Comparison of ENCODE assay signal across 8 cellular contexts in the genomic region with DNA sequence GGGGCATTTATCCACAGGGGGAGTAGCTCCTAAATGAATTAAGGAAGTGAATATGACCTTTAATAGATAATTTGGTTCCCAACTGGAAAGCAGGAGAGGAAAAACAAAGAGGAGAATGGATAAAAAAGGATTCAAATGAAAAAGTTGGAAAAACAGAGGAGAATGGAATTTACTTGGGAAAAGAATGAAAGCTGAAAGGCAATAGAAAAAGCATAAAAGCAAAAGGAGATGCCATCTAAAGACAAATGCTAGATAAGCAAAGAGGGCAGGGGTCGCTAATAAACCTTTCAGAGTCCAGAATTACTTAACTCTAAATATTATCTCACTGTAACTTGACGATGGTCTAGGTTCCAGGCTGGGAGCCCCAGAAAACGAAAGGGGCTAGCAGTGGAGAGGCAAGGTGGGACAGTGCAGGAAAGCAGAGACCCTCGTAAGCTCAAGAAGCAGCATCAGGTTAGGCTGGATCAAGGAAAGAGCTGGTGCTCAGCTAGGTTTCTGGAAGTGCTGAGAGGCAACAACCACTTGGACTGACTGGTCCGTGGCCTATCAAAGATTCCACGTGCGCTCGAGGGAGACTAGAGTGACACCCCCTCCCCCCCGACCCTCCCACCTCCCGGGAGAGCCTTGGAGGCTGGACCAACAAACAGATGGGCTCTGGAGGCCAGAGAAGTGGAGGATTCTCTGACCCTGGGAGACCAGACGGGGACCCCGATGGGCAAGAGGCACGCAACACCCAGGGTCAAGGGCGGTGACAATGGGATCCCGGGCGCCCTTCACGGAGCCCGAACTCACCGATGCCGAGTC. TPM values are rescaled to one million over a fixed set of nuclear protein-coding genes. Genes with fewer than 3 reads are reported as not detected.
A peak's percentile ranks its signal among the peaks of the same experiment; 100 is the strongest.
DNase-seq lines count a peak whose midpoint lies in the region; ATAC-seq and TF ChIP-seq lines count a peak whose summit lies in the region.

No MANE protein-coding gene starts in this region.

- no peaks in the 10 kb centered on the region for H4K20me1 ChIP-seq in fibroblast of lung (ENCODE audit: control insufficient read depth, extremely low read depth, insufficient read depth, low read length)

- H3K4me1 ChIP-seq in SJSA1 (replicated peaks) (peaks cover 10% of the 10 kb centered on the region), fibroblast of lung (ENCODE audit: control insufficient read depth, extremely low read depth, insufficient read depth, low read length) (no peaks in the 10 kb centered on the region)

- no peaks in the 10 kb centered on the region for H3K79me2 ChIP-seq in fibroblast of lung (ENCODE audit: control insufficient read depth, insufficient read depth, low read length)

- H3K4me3 ChIP-seq in SJSA1 = peak overlapping the region; percentile 72
- peak overlapping the region; percentile 44 to 76 (median 62) for H3K4me3 ChIP-seq in fibroblast of lung (replicated peaks in 1 of 4; ENCODE audit: control extremely low read depth in 1 of 4, insufficient read depth in 1 of 4, low read depth in 3 of 4, low read length in 4 of 4)

- no peak for DNase-seq in activated CD4-positive, alpha-beta T cell treated with anti-CD3 and anti-CD28 coated beads, Interleukin-2, amount 10 ng/mL, durations not matched to agents 24 days and 14 days
- DNase-seq in activated CD4-positive, alpha-beta T cell treated with anti-CD3 and anti-CD28 coated beads, Interleukin-2, amount 50 U/mL, for 1 hour = no peak
- DNase-seq in SJSA1 (ENCODE audit: low read depth in 1 of 2, low spot score in 2 of 2) = no peak
- peak; percentile 3 to 7 for DNase-seq in fibroblast of lung (ENCODE audit: low read depth in 2 of 2)
- no peak for DNase-seq in progenitor cell of endocrine pancreas (ENCODE audit: low spot score, unreplicated experiment)
- DNase-seq in A172 (ENCODE audit: low spot score) = no peak

- H3K4me2 ChIP-seq in fibroblast of lung (ENCODE audit: extremely low read depth, insufficient read depth, low read length) = peak overlapping the region; percentile 81

- H3K27me3 Mint-ChIP-seq in activated CD4-positive, alpha-beta T cell treated with anti-CD3 and anti-CD28 coated beads, Interleukin-2, amount 10 ng/mL, durations not matched to agents 24 days and 14 days = peaks cover 33% of the 10 kb centered on the region
- H3K27me3 Mint-ChIP-seq in progenitor cell of endocrine pancreas = peaks cover 18% of the 10 kb centered on the region

- ATAC-seq in GM21390 (IDR thresholded peaks at IDR 0.05; ENCODE audit: unreplicated experiment) = no peak
- ATAC-seq in GM18907 (IDR thresholded peaks at IDR 0.05; ENCODE audit: unreplicated experiment) = no peak

- H3K9me3 ChIP-seq in SJSA1 (replicated peaks) = no peaks in the 10 kb centered on the region
- H3K9me3 ChIP-seq in fibroblast of lung (ENCODE audit: control insufficient read depth, insufficient read depth, low read depth, low read length) = no peaks in the 10 kb centered on the region

- intact Hi-C loops in activated CD4-positive, alpha-beta T cell treated with anti-CD3 and anti-CD28 coated beads, Interleukin-2, amount 10 ng/mL, durations not matched to agents 24 days and 14 days (cut with micrococcal nuclease) = loop anchor here (5.0 to 10.0 kb wide), 5 partner anchors 43 to 1200 kb away; a partner anchor contains a TSS

- H3K36me3 Mint-ChIP-seq in activated CD4-positive, alpha-beta T cell treated with anti-CD3 and anti-CD28 coated beads, Interleukin-2, amount 10 ng/mL, durations not matched to agents 24 days and 14 days (ENCODE audit: low read depth) = no peaks in the 10 kb centered on the region
- H3K36me3 Mint-ChIP-seq in progenitor cell of endocrine pancreas (ENCODE audit: insufficient read depth) = no peaks in the 10 kb centered on the region

- peak overlapping the region; percentile 76 for H3K4me3 Mint-ChIP-seq in activated CD4-positive, alpha-beta T cell treated with anti-CD3 and anti-CD28 coated beads, Interleukin-2, amount 10 ng/mL, durations not matched to agents 24 days and 14 days
- H3K4me3 Mint-ChIP-seq in progenitor cell of endocrine pancreas (ENCODE audit: low read depth) = peak overlapping the region; percentile 78

- peaks cover 31% of the 10 kb centered on the region for H3K4me1 Mint-ChIP-seq in activated CD4-positive, alpha-beta T cell treated with anti-CD3 and anti-CD28 coated beads, Interleukin-2, amount 10 ng/mL, durations not matched to agents 24 days and 14 days
- peaks cover 21% of the 10 kb centered on the region for H3K4me1 Mint-ChIP-seq in progenitor cell of endocrine pancreas (ENCODE audit: low read depth)

- H3K9me3 Mint-ChIP-seq in activated CD4-positive, alpha-beta T cell treated with anti-CD3 and anti-CD28 coated beads, Interleukin-2, amount 10 ng/mL, durations not matched to agents 24 days and 14 days = no peaks in the 10 kb centered on the region
- no peaks in the 10 kb centered on the region for H3K9me3 Mint-ChIP-seq in progenitor cell of endocrine pancreas (ENCODE audit: low read depth)

- H3K27ac Mint-ChIP-seq in activated CD4-positive, alpha-beta T cell treated with anti-CD3 and anti-CD28 coated beads, Interleukin-2, amount 10 ng/mL, durations not matched to agents 24 days and 14 days = no peak overlapping the region
- H3K27ac Mint-ChIP-seq in progenitor cell of endocrine pancreas = no peak overlapping the region

- H3K9ac ChIP-seq in fibroblast of lung (ENCODE audit: insufficient read depth, low read length) = peak overlapping the region; percentile 72

- TF ChIP-seq CTCF in fibroblast of lung (conservative IDR thresholded peaks at IDR 0.05 in 1 of 2, IDR thresholded peaks at IDR 0.05 in 1 of 2; ENCODE audit: low read depth in 1 of 2, low read length in 2 of 2) = no peak
- no peak for TF ChIP-seq CTCF in progenitor cell of endocrine pancreas (IDR thresholded peaks at IDR 0.05; ENCODE audit: unreplicated experiment)

- H2AFZ ChIP-seq in fibroblast of lung (ENCODE audit: low read length) = peak overlapping the region; percentile 87

- H3K27me3 ChIP-seq in SJSA1 (replicated peaks) = no peaks in the 10 kb centered on the region
- H3K27me3 ChIP-seq in fibroblast of lung (ENCODE audit: control insufficient read depth, insufficient read depth, low read length) = no peaks in the 10 kb centered on the region

- H3K27ac ChIP-seq in SJSA1 (no peak overlapping the region), fibroblast of lung (ENCODE audit: insufficient read depth, low read length) (no peak overlapping the region)

- H3K36me3 ChIP-seq in SJSA1 (no peaks in the 10 kb centered on the region), fibroblast of lung (ENCODE audit: control insufficient read depth, insufficient read depth, low read length) (no peaks in the 10 kb centered on the region)

RNA-seq across cellular contexts. Expression of a gene that starts 1.2 kb away (rescaled TPM):
- 2.9 and 3.1 TPM in 2 replicates for total RNA-seq in activated CD4-positive, alpha-beta T cell treated with anti-CD3 and anti-CD28 coated beads, Interleukin-2, amount 10 ng/mL, durations not matched to agents 24 days and 14 days
- 1.6 and 2.9 TPM in 2 replicates for total RNA-seq in SJSA1 (2014; rRNA removed; shearing (Covaris generic))
- total RNA-seq in fibroblast of lung (6.9 and 10.2 TPM in 2 replicates), progenitor cell of endocrine pancreas (7.4 and 8.4 TPM in 2 replicates)
- polyA plus RNA-seq in fibroblast of lung = 2.9 and 5.4 TPM in 2 replicates
- polyA plus RNA-seq in fibroblast of lung (2012) = 1.6 and 3.2 TPM in 2 replicates
- polyA minus RNA-seq in fibroblast of lung (ENCODE audit: low replicate concordance) = 0.78 and 6.8 TPM in 2 replicates
- 4.0 and 4.6 TPM in 2 replicates for total RNA-seq in A172 (2014; rRNA removed; shearing (Covaris generic))

Comparison
In these comparisons a context has a peak if more than half of its experiments do, and no peak if none do; other contexts are left out.
1. DNase-seq: peak in fibroblast of lung (2 of 2); none in activated CD4-positive, alpha-beta T cell treated with anti-CD3 and anti-CD28 coated beads, Interleukin-2, amount 10 ng/mL, durations not matched to agents 24 days and 14 days (single experiment), activated CD4-positive, alpha-beta T cell treated with anti-CD3 and anti-CD28 coated beads, Interleukin-2, amount 50 U/mL, for 1 hour (single experiment), SJSA1 (0 of 2), progenitor cell of endocrine pancreas (single experiment) and A172 (single experiment).